ENCODE assay signal across 1 cellular context in the genomic region with DNA sequence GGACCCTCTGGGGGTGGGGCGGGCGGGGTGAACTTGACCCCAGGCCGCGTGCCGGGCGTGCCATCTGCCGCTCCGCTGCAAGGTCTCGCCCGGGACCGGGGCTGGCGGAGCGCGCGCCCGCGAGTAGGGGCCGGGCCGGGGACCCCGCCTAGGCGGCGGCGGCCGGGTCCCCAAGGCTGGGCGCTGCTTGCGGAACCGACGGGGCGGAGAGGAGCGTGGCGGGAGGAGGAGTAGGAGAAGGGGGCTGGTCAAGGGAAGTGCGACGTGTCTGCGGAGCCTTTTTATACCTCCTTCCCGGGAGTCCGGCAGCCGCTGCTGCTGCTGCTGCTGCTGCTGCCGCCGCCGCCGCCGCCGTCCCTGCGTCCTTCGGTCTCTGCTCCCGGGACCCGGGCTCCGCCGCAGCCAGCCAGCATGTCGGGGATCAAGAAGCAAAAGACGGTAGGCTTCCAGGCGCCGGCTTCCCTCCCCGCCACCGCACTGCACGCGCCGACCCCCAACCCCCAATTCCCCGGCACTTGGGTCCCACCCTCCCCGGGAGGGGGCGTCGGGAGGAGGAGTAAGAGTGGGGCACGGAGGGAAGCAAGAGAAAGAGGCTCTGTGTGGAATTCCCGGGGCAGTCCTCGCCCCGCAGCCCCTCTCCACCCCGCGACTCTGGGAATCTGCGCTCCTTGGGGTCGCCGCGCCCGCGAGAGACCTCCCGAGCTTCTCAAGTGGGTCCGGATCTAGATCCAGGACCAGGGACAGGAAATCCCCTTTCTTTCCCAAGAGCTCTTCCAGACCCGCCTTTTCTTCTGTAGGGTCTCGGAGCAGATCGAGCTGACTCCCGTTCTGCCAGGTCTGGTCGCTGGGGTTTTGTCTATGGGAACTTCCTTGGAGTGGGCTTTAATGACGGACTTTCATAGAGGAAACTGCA.
TF ChIP-seq lines count a peak whose summit lies in the region.

PAPSS2 (plus strand) TSS at position 308 of the 913 bp plus-strand sequence; CDS start at position 412, 104 bp downstream.

TF ChIP-seq in Ishikawa, 13 proteins besides CTCF, POLR2A, EP300 and RAD21 (continued from another document):
- TF ChIP-seq, protein P1, sequence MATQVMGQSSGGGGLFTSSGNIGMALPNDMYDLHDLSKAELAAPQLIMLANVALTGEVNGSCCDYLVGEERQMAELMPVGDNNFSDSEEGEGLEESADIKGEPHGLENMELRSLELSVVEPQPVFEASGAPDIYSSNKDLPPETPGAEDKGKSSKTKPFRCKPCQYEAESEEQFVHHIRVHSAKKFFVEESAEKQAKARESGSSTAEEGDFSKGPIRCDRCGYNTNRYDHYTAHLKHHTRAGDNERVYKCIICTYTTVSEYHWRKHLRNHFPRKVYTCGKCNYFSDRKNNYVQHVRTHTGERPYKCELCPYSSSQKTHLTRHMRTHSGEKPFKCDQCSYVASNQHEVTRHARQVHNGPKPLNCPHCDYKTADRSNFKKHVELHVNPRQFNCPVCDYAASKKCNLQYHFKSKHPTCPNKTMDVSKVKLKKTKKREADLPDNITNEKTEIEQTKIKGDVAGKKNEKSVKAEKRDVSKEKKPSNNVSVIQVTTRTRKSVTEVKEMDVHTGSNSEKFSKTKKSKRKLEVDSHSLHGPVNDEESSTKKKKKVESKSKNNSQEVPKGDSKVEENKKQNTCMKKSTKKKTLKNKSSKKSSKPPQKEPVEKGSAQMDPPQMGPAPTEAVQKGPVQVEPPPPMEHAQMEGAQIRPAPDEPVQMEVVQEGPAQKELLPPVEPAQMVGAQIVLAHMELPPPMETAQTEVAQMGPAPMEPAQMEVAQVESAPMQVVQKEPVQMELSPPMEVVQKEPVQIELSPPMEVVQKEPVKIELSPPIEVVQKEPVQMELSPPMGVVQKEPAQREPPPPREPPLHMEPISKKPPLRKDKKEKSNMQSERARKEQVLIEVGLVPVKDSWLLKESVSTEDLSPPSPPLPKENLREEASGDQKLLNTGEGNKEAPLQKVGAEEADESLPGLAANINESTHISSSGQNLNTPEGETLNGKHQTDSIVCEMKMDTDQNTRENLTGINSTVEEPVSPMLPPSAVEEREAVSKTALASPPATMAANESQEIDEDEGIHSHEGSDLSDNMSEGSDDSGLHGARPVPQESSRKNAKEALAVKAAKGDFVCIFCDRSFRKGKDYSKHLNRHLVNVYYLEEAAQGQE (IDR thresholded peaks at IDR 0.05; ENCODE audit: low read depth), result no peak
- TF ChIP-seq NFIC (IDR thresholded peaks at IDR 0.05) (peak; percentile 27; the same call in 1 of the 2 replicates), ZBTB7A (IDR thresholded peaks at IDR 0.05; ENCODE audit: low read depth) (peak; percentile 93), EGR1 (IDR thresholded peaks at IDR 0.05) (no peak)
- TF ChIP-seq, protein P2, sequence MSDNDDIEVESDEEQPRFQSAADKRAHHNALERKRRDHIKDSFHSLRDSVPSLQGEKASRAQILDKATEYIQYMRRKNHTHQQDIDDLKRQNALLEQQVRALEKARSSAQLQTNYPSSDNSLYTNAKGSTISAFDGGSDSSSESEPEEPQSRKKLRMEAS (IDR thresholded peaks at IDR 0.05), result 0 out of 2 replicates have a peak, but pooled peaks have one; percentile 3
